In genomic region chr1:3261969-3262579, GRCh38 we compare ENCODE assay signal across 34 cellular contexts.
"Had no signal": no experiment of that assay in that cellular context is flagged by ENCODE, and none has a peak within 500 bp of the region (broad histone marks: within the 10 kb centered on the region; RNA-seq: fewer than 3 reads in every experiment).

No MANE protein-coding gene starts in this region.

- H3K4me3 Mint-ChIP-seq: activated B cell treated with CpG ODN at 0.5 μM for 24 hours; activated CD8-positive, alpha-beta T cell treated with anti-CD3 and anti-CD28 coated beads for 36 hours; activated naive CD8-positive, alpha-beta T cell; immature natural killer cell; natural killer cell treated with Interleukin-12 subunit alpha and Interleukin-12 subunit beta and Interleukin-15 and Interleukin-18, amount 100 ng/mL, for 72 hours; stimulated activated naive B cell treated with anti-CD40 and anti-IgM and Interleukin-4, amounts not matched to agents 10 μg/mL and 1 μg/mL and 100 μg/mL, for 72 hours; T-helper 2 cell treated with Interferon-gamma antibody and Interleukin-4, amounts not matched to agents 5 μg/mL and 100 μg/mL, for 36 hours had no signal

- DNase-seq: activated B cell treated with CpG ODN at 0.5 μM for 24 hours; activated CD4-positive, alpha-beta T cell treated with anti-CD3 and anti-CD28 coated beads, Interleukin-2, amount 50 U/mL, for 1 hour; activated CD8-positive, alpha-beta T cell treated with anti-CD3 and anti-CD28 coated beads for 36 hours; activated effector memory CD4-positive, alpha-beta T cell treated with Interleukin-2 at 50 U/mL for 16 hours; activated naive CD4-positive, alpha-beta T cell treated with Interleukin-2 at 50 U/mL for 16 hours; activated T-cell treated with anti-CD3 and anti-CD28 coated beads, Interleukin-2, amount 50 U/mL, for 48 hours; aorta; brain microvascular endothelial cell; dorsolateral prefrontal cortex; effector memory CD4-positive, alpha-beta T cell; erythroblast; gastrocnemius medialis; glutamatergic neuron; hippocampal formation; immature natural killer cell; kidney; lower lobe of right lung; mesendoderm; ovary; retina; sigmoid colon; stimulated activated CD4-positive, alpha-beta T cell treated with anti-CD3 and anti-CD28 coated beads, Interleukin-1b, Interleukin-23, amount 100 ng/mL, for 48 hours; stimulated activated naive B cell treated with anti-CD40 and anti-IgM and Interleukin-4, amounts not matched to agents 10 μg/mL and 1 μg/mL and 100 μg/mL, for 72 hours; T-helper 1 cell; transverse colon had no signal

- ATAC-seq: activated CD8-positive, alpha-beta T cell treated with anti-CD3 and anti-CD28 coated beads for 36 hours; gastrocnemius medialis; left lobe of liver; lower lobe of right lung; natural killer cell treated with Interleukin-12 subunit alpha and Interleukin-12 subunit beta and Interleukin-15 and Interleukin-18, amount 100 ng/mL, for 72 hours; stimulated activated naive B cell treated with anti-CD40 and anti-IgM and Interleukin-4, amounts not matched to agents 10 μg/mL and 1 μg/mL and 100 μg/mL, for 72 hours had no signal

- H3K36me3 Mint-ChIP-seq: activated naive CD8-positive, alpha-beta T cell; immature natural killer cell; natural killer cell treated with Interleukin-12 subunit alpha and Interleukin-12 subunit beta and Interleukin-15 and Interleukin-18, amount 100 ng/mL, for 72 hours; stimulated activated naive B cell treated with anti-CD40 and anti-IgM and Interleukin-4, amounts not matched to agents 10 μg/mL and 1 μg/mL and 100 μg/mL, for 72 hours had no signal

- H3K27ac ChIP-seq: brain microvascular endothelial cell, coronary artery, dorsolateral prefrontal cortex, gastrocnemius medialis, lower lobe of right lung, neutrophil, ovary, prostate gland, sigmoid colon, transverse colon had no signal

- H3K4me3 ChIP-seq: coronary artery, dorsolateral prefrontal cortex, gastrocnemius medialis, lower lobe of right lung, ovary, prostate gland, sigmoid colon, smooth muscle cell, transverse colon had no signal

- H3K9me3 Mint-ChIP-seq: immature natural killer cell had no signal

- H3K27me3 ChIP-seq: brain microvascular endothelial cell, neutrophil, ovary had no signal

- H3K4me2 ChIP-seq: smooth muscle cell had no signal

- H3K36me3 ChIP-seq: brain microvascular endothelial cell, gastrocnemius medialis, lower lobe of right lung, neutrophil, ovary, prostate gland, sigmoid colon, transverse colon had no signal

- H3K4me1 ChIP-seq: gastrocnemius medialis, lower lobe of right lung, prostate gland had no signal

- H3K27me3 Mint-ChIP-seq: activated B cell treated with CpG ODN at 0.5 μM for 24 hours; activated CD8-positive, alpha-beta T cell treated with anti-CD3 and anti-CD28 coated beads for 36 hours; activated naive CD8-positive, alpha-beta T cell; natural killer cell treated with Interleukin-12 subunit alpha and Interleukin-12 subunit beta and Interleukin-15 and Interleukin-18, amount 100 ng/mL, for 72 hours had no signal

- H3K27ac Mint-ChIP-seq: activated B cell treated with CpG ODN at 0.5 μM for 24 hours; activated CD8-positive, alpha-beta T cell treated with anti-CD3 and anti-CD28 coated beads for 36 hours; activated naive CD8-positive, alpha-beta T cell; immature natural killer cell; natural killer cell treated with Interleukin-12 subunit alpha and Interleukin-12 subunit beta and Interleukin-15 and Interleukin-18, amount 100 ng/mL, for 72 hours; stimulated activated naive B cell treated with anti-CD40 and anti-IgM and Interleukin-4, amounts not matched to agents 10 μg/mL and 1 μg/mL and 100 μg/mL, for 72 hours; T-helper 2 cell treated with Interferon-gamma antibody and Interleukin-4, amounts not matched to agents 5 μg/mL and 100 μg/mL, for 36 hours had no signal

- FAIRE-seq: kidney, urothelium cell line had no signal

- H3K9me3 ChIP-seq: gastrocnemius medialis, lower lobe of right lung, neutrophil, ovary, prostate gland, sigmoid colon, transverse colon had no signal

- H3K4me1 Mint-ChIP-seq: activated B cell treated with CpG ODN at 0.5 μM for 24 hours; stimulated activated naive B cell treated with anti-CD40 and anti-IgM and Interleukin-4, amounts not matched to agents 10 μg/mL and 1 μg/mL and 100 μg/mL, for 72 hours had no signal
